15 cellular contexts compared by ENCODE assay signal in the genomic region with DNA sequence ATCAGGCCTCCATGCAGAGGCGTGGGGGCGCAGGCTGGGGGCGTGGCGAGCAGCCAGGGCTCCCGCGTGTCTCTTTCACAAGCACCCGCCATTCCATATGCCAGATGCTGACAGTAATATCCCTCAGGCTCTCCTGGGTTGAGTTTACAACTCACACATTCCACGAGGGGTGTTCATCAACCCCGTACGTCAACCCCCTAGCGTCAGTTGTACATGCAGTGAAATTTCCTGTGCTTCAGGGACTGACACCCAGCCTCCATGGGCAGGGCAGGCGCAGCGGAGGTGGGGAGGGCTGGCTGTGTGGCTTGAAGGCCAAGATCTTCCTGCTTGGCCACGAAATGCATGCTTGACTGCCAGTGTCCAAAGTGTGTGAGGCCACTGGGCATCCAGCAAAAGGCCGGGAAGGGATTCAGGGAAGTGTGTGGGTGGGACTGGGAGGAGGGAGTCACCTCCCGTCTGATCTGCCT. TPM values are rescaled to one million over a fixed set of nuclear protein-coding genes. Genes with fewer than 3 reads are reported as not detected.
A peak's percentile ranks its signal among the peaks of the same experiment; 100 is the strongest.
DNase-seq lines count a peak whose midpoint lies in the region; ATAC-seq, FAIRE-seq and TF ChIP-seq lines count a peak whose summit lies in the region.
"Had no signal": no experiment of that assay in that cellular context is flagged by ENCODE, and none has a peak within 500 bp of the region (broad histone marks: within the 10 kb centered on the region; RNA-seq: fewer than 3 reads in every experiment).

No MANE protein-coding gene starts in this region.

- H3K4me3 ChIP-seq in astrocyte (ENCODE audit: insufficient read depth, low read depth, low read length) = no peak overlapping the region
- H3K4me3 ChIP-seq: GM12878 had no signal

- peaks cover 9% of the 10 kb centered on the region for H3K27me3 ChIP-seq in astrocyte (ENCODE audit: insufficient read depth, low read length)

- TF ChIP-seq CTCF in astrocyte (IDR thresholded peaks at IDR 0.05; ENCODE audit: insufficient read depth, low read depth, low read length) (no peak), GM10266 (IDR thresholded peaks at IDR 0.05; ENCODE audit: control insufficient read depth, insufficient read depth, low read depth, missing control alignments) (no peak)

- H3K4me3 Mint-ChIP-seq in astrocyte (ENCODE audit: unreplicated experiment) = no peak overlapping the region

- no peaks in the 10 kb centered on the region for H3K9me3 ChIP-seq in astrocyte (ENCODE audit: insufficient read depth, low read depth, low read length)

- peaks cover 3% of the 10 kb centered on the region for H3K27me3 Mint-ChIP-seq in astrocyte (ENCODE audit: low read depth, unreplicated experiment)

- H2AFZ ChIP-seq in astrocyte (ENCODE audit: low read depth, low read length) = peak overlapping the region; percentile 49

- no peaks in the 10 kb centered on the region for H4K20me1 ChIP-seq in astrocyte (ENCODE audit: insufficient read depth, low read length)

- H3K27ac ChIP-seq in astrocyte (ENCODE audit: low read depth, low read length) = no peak overlapping the region

- no peaks in the 10 kb centered on the region for H3K79me2 ChIP-seq in astrocyte (ENCODE audit: insufficient read depth, low read length)

- no peak overlapping the region for H3K9ac ChIP-seq in astrocyte (ENCODE audit: low read length)

- H3K36me3 ChIP-seq in astrocyte (ENCODE audit: insufficient read depth, low read length) = no peaks in the 10 kb centered on the region

- H3K36me3 Mint-ChIP-seq in astrocyte (ENCODE audit: low read depth, unreplicated experiment) = peaks cover 2% of the 10 kb centered on the region

- peak; percentile 68 for FAIRE-seq in astrocyte (lab: Jason Lieb, UNC)
- FAIRE-seq: GM12878, urothelium cell line had no signal

- peaks cover 7% of the 10 kb centered on the region for H3K9me3 Mint-ChIP-seq in astrocyte (ENCODE audit: unreplicated experiment)

- H3K4me1 Mint-ChIP-seq in astrocyte (ENCODE audit: low read depth, unreplicated experiment) = peaks cover 15% of the 10 kb centered on the region

- no peak overlapping the region for H3K27ac Mint-ChIP-seq in astrocyte (ENCODE audit: unreplicated experiment)

- H3K4me1 ChIP-seq in astrocyte (ENCODE audit: insufficient read depth, low read length) = no peaks in the 10 kb centered on the region

- H3K4me2 ChIP-seq in astrocyte (ENCODE audit: low read length) = no peak overlapping the region

- DNase-seq in GM04504 (ENCODE audit: low read depth) (peak; percentile 91), astrocyte (ENCODE audit: low read depth) (peak; percentile 80), islet precursor cell (peak; percentile 65), stromal cell of bone marrow (ENCODE audit: low read depth) (peak; percentile 68), GDM1 (lab: John Stamatoyannopoulos, UW) (no peak), GM10266 (ENCODE audit: extremely low spot score) (no peak)
- DNase-seq in stimulated activated naive CD4-positive, alpha-beta T cell (lab: John Stamatoyannopoulos, UW) = no peak
- DNase-seq: activated effector memory CD4-positive, alpha-beta T cell treated with Interleukin-2 at 50 U/mL for 16 hours; cerebellar nuclear complex; MM.1S; NCI-H526 treated with DMSO at 0.1 percent for 48 hours had no signal

- no peak for ATAC-seq in HG03095 (IDR thresholded peaks at IDR 0.05; ENCODE audit: unreplicated experiment)
- ATAC-seq: GM12878, left lobe of liver had no signal

RNA-seq across cellular contexts. Expression of gene CLIC6, which starts 33.6 kb away (rescaled TPM):
- 0.22 and 0.30 TPM in 2 replicates for total RNA-seq in astrocyte

Comparison
In these comparisons a context has a peak if more than half of its experiments do, and no peak if none do; other contexts are left out.
1. DNase-seq: peak in GM04504 (single experiment), astrocyte (single experiment), islet precursor cell (single experiment) and stromal cell of bone marrow (single experiment); none in stimulated activated naive CD4-positive, alpha-beta T cell (0 of 6), GDM1 (single experiment) and GM10266 (single experiment).